8 cellular contexts compared by ENCODE assay signal in the genomic region with DNA sequence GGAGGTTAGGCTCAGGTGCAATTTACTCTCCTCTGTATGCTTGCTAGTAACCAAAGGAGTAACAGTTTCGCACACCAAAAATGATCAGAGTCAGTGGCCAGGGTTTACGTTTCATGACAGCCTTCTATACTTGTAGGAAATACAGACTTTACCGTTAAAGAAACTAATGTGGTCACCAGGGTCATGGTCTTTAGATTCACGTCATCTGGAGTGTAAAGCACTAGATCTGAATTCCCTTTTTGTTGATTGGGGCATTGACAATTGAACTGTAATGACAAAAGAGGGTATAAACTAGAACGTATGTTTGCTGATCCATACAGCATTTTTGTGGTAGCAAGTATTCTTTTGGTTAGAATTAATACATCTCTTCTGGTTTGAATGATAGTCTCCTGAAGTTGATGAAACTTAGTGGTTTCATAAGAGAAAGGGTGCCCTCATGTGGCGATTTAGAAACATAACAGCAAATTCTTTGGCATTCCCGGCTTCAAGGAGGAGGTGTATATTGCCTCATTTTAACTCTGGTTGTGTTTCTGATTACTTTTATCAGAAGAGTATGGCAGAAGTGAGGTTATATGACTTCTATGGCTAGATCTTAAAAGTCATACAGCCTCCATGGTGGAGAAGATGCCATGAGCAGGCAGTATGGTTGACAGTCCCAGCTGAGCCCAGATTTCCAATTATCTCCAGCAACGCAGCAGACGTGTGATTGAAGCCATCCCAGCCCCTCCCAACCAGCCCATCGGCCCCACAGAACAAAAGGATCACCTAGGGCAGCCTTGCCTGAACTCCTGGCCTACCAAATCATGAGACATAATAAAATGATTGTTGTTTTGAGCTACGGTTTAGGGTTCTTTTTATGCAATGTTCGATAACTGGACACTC. TPM values are rescaled to one million over a fixed set of nuclear protein-coding genes. Genes with fewer than 3 reads are reported as not detected.
DNase-seq lines count a peak whose midpoint lies in the region; ATAC-seq and TF ChIP-seq lines count a peak whose summit lies in the region.

No MANE protein-coding gene starts in this region.

- H3K36me3 ChIP-seq in HUES64 (ENCODE audit: insufficient read depth, low read length), result no peaks in the 10 kb centered on the region

- intact Hi-C loops in Right ventricle myocardium superior (cut with DNase I), result loop anchor here (5.0 kb wide), 1 partner anchor 103 kb away; no protein-coding TSS in a partner anchor

- no peak overlapping the region for H3K4me3 Mint-ChIP-seq in progenitor cell of endocrine pancreas (ENCODE audit: low read depth)

- no peak overlapping the region for H3K27ac ChIP-seq in HUES64 (ENCODE audit: low read depth, low read length)

- no peaks in the 10 kb centered on the region for H3K9me3 ChIP-seq in HUES64 (ENCODE audit: insufficient read depth, low read depth, low read length)

- peak; percentile 80 for TF ChIP-seq CTCF in progenitor cell of endocrine pancreas (IDR thresholded peaks at IDR 0.05; ENCODE audit: unreplicated experiment)

- H3K27ac Mint-ChIP-seq in activated naive CD4-positive, alpha-beta T cell treated with anti-CD3 and anti-CD28 coated beads, Interleukin-2, amount 50 U/mL, for 72 hours, result peak overlapping the region in 1 of 2 donors; percentile 45
- H3K27ac Mint-ChIP-seq in progenitor cell of endocrine pancreas, result no peak overlapping the region

- peak; percentile 41 for DNase-seq in activated T-cell treated with anti-CD3 and anti-CD28 coated beads for 24 hours (ENCODE audit: low read depth)
- DNase-seq in activated T-cell treated with anti-CD3 and anti-CD28 coated beads, Interleukin-2, amount 50 U/mL, for 1 hour, result no peak
- DNase-seq in NOMO-1 treated with DMSO at 0.1 percent for 48 hours (lab: John Stamatoyannopoulos, UW; ENCODE audit: unreplicated experiment), result peak; percentile 72
- DNase-seq in activated naive CD4-positive, alpha-beta T cell treated with anti-CD3 and anti-CD28 coated beads, Interleukin-2, amount 50 U/mL, for 72 hours (ENCODE audit: low spot score in 2 of 2), result peak in 1 of 2 donors; percentile 46
- DNase-seq in Right ventricle myocardium superior, result no peak
- DNase-seq in progenitor cell of endocrine pancreas (ENCODE audit: low spot score, unreplicated experiment), result no peak

- H3K9me3 Mint-ChIP-seq in activated naive CD4-positive, alpha-beta T cell treated with anti-CD3 and anti-CD28 coated beads, Interleukin-2, amount 50 U/mL, for 72 hours, result no peaks in the 10 kb centered on the region
- H3K9me3 Mint-ChIP-seq in progenitor cell of endocrine pancreas (ENCODE audit: low read depth), result no peaks in the 10 kb centered on the region

- ATAC-seq in GM21723 (IDR thresholded peaks at IDR 0.05; ENCODE audit: unreplicated experiment), result peak; percentile 95
- peak; percentile 55 to 82 for ATAC-seq in activated naive CD4-positive, alpha-beta T cell treated with anti-CD3 and anti-CD28 coated beads, Interleukin-2, amount 50 U/mL, for 72 hours
- peak; percentile 90 for ATAC-seq in Right ventricle myocardium superior (ENCODE audit: poor library complexity)

- H3K4me3 ChIP-seq in HUES64 (ENCODE audit: low read length), result peak overlapping the region; percentile 32

- no peaks in the 10 kb centered on the region for H3K36me3 Mint-ChIP-seq in activated naive CD4-positive, alpha-beta T cell treated with anti-CD3 and anti-CD28 coated beads, Interleukin-2, amount 50 U/mL, for 72 hours
- no peaks in the 10 kb centered on the region for H3K36me3 Mint-ChIP-seq in progenitor cell of endocrine pancreas (ENCODE audit: insufficient read depth)

- 0 out of 2 replicates have a peak, but pooled peaks cover 3% of the 10 kb centered on the region for H3K4me1 ChIP-seq in HUES64 (ENCODE audit: insufficient read depth, low read length)

- WGBS in HUES64, result 44% methylated on average over 12 of the region's 12 CpGs

- H3K4me1 Mint-ChIP-seq in progenitor cell of endocrine pancreas (ENCODE audit: low read depth), result peaks cover 9% of the 10 kb centered on the region

- no peak overlapping the region for H3K9ac ChIP-seq in HUES64 (ENCODE audit: low read depth, low read length)

- peaks cover 6% of the 10 kb centered on the region for H3K27me3 Mint-ChIP-seq in progenitor cell of endocrine pancreas

- no peaks in the 10 kb centered on the region for H3K27me3 ChIP-seq in HUES64 (ENCODE audit: insufficient read depth, low read length)

RNA-seq across cellular contexts. Expression of a gene that starts 35.1 kb away (rescaled TPM):
- polyA plus RNA-seq in HUES64 (2013, experiment 1 of 2), result not detected
- polyA plus RNA-seq in HUES64 (2013, experiment 2 of 2), result not detected
- total RNA-seq in activated naive CD4-positive, alpha-beta T cell treated with anti-CD3 and anti-CD28 coated beads, Interleukin-2, amount 50 U/mL, for 72 hours, result not detected
- total RNA-seq in Right ventricle myocardium superior, result not detected
- not detected in 2 replicates for total RNA-seq in progenitor cell of endocrine pancreas

RNA-seq across cellular contexts. Expression of a gene that starts 42.8 kb away (rescaled TPM):
- polyA plus RNA-seq in HUES64 (2013, experiment 1 of 2), result 102 TPM
- 134 TPM for polyA plus RNA-seq in HUES64 (2013, experiment 2 of 2)
- 100 to 1,000 TPM; 193 to 330 TPM for total RNA-seq in activated naive CD4-positive, alpha-beta T cell treated with anti-CD3 and anti-CD28 coated beads, Interleukin-2, amount 50 U/mL, for 72 hours
- total RNA-seq in Right ventricle myocardium superior (63.0 TPM), progenitor cell of endocrine pancreas (243 and 248 TPM in 2 replicates)

Comparison
In these comparisons a context has a peak if more than half of its experiments do, and no peak if none do; other contexts are left out.
1. DNase-seq: peak in activated T-cell treated with anti-CD3 and anti-CD28 coated beads for 24 hours (single experiment) and NOMO-1 treated with DMSO at 0.1 percent for 48 hours (single experiment); none in activated T-cell treated with anti-CD3 and anti-CD28 coated beads, Interleukin-2, amount 50 U/mL, for 1 hour (single experiment), Right ventricle myocardium superior (single experiment) and progenitor cell of endocrine pancreas (single experiment).
2. Peak in every context shown above with its lines, with median percentiles within 50 percentile points of each other: ATAC-seq.